In the genomic region with DNA sequence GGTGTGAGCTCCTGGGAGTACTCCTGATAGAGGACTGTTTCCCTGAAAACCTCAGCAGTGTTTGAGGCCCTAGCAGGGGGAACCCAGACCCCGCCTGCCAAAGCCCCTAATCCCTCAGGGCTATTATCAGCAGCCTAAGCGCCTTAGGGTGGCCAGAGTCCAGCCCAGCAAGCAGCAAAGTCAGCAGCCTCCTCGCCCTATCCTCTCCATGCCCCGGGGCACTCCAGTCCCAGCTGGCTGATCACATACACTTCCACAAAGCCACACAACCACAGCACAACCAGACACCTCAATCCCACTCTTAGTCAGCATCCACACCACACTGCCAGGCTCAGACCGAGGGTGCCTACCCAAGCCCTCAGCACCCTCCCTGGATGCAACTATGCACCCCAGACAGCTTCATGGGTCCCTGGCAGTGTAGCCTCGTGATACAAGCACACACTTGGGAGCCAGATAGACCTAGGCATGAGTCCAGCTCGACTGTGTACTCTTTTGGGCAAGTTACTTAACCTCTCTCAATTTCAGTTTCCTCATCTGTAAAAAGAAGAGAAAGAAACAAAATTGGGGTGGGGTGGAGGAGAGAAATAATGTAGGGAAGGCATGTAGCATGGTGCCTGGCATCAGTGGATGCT, we compare ENCODE assay signal across 14 cellular contexts. TPM values are rescaled to one million over a fixed set of nuclear protein-coding genes. Genes with fewer than 3 reads are reported as not detected.
A peak's percentile ranks its signal among the peaks of the same experiment; 100 is the strongest.
DNase-seq lines count a peak whose midpoint lies in the region; ATAC-seq, FAIRE-seq and TF ChIP-seq lines count a peak whose summit lies in the region.
"Had no signal": no experiment of that assay in that cellular context is flagged by ENCODE, and none has a peak within 500 bp of the region (broad histone marks: within the 10 kb centered on the region; RNA-seq: fewer than 3 reads in every experiment).

No MANE protein-coding gene starts in this region.

- H3K27me3 ChIP-seq in breast epithelium (no peaks in the 10 kb centered on the region), PC-9 (ENCODE audit: insufficient read depth, low read depth) (no peaks in the 10 kb centered on the region), hepatocyte (no peaks in the 10 kb centered on the region), upper lobe of right lung (no peaks in the 10 kb centered on the region)

- BruUV-seq in MCF 10A (replicated peaks; lab: Mats Ljungman, UMichigan) = no TSS peak
- no TSS peak for BruUV-seq in PC-9 (replicated peaks; lab: Mats Ljungman, UMichigan)

- intact Hi-C loops in MCF 10A (cut with micrococcal nuclease) (loop anchor here (10.0 kb wide), 2 partner anchors 136 to 436 kb away; a partner anchor contains a TSS), breast epithelium (cut with DNase I; ENCODE audit: low total_unique reads) (loop anchor here (5.0 to 10.0 kb wide), 2 partner anchors 69 to 256 kb away; a partner anchor contains a TSS), PC-9 (cut with micrococcal nuclease; ENCODE audit: unreplicated experiment) (no loop called here), upper lobe of right lung (cut with DNase I) (loop anchor here (5.0 kb wide), 1 partner anchor 69 kb away; no protein-coding TSS in a partner anchor)

- no peak for TF ChIP-seq POLR2A in breast epithelium (IDR thresholded peaks at IDR 0.05)

- peak; percentile 2 for ATAC-seq in upper lobe of right lung

- peak overlapping the region; percentile 13 for H3K27ac Mint-ChIP-seq in MCF 10A (ENCODE audit: low read depth, unreplicated experiment)

- H3K27me3 Mint-ChIP-seq in MCF 10A (ENCODE audit: insufficient read depth, unreplicated experiment) = no peaks in the 10 kb centered on the region

- H3K36me3 ChIP-seq in breast epithelium = no peaks in the 10 kb centered on the region
- H3K36me3 ChIP-seq in PC-9 (ENCODE audit: low read depth) = 0 out of 2 replicates have a peak, but pooled peaks cover 4% of the 10 kb centered on the region
- no peaks in the 10 kb centered on the region for H3K36me3 ChIP-seq in hepatocyte (replicated peaks; ENCODE audit: insufficient read depth, low read depth)
- no peaks in the 10 kb centered on the region for H3K36me3 ChIP-seq in upper lobe of right lung

- H3K79me2 ChIP-seq in PC-9 (ENCODE audit: low read depth) (peaks cover 2% of the 10 kb centered on the region; the same call in 1 of the 2 replicates), hepatocyte (peaks cover 9% of the 10 kb centered on the region)

- no peak overlapping the region for H2AFZ ChIP-seq in PC-9
- H2AFZ ChIP-seq in hepatocyte = no peak overlapping the region

- no peaks in the 10 kb centered on the region for H3K36me3 Mint-ChIP-seq in MCF 10A (ENCODE audit: insufficient read depth, unreplicated experiment)

- H3K4me3 ChIP-seq in breast epithelium = no peak overlapping the region
- no peak overlapping the region for H3K4me3 ChIP-seq in PC-9
- no peak overlapping the region for H3K4me3 ChIP-seq in hepatocyte
- no peak overlapping the region for H3K4me3 ChIP-seq in upper lobe of right lung

- TF ChIP-seq CTCF in MCF 10A (IDR thresholded peaks at IDR 0.05; ENCODE audit: unreplicated experiment) = no peak
- no peak for TF ChIP-seq CTCF in breast epithelium (IDR thresholded peaks at IDR 0.05)
- TF ChIP-seq CTCF in PC-9 (conservative IDR thresholded peaks at IDR 0.05) = no peak
- no peak for TF ChIP-seq CTCF in hepatocyte (IDR thresholded peaks at IDR 0.05; ENCODE audit: poor library complexity)
- TF ChIP-seq CTCF in upper lobe of right lung (IDR thresholded peaks at IDR 0.05) = no peak
- no peak for TF ChIP-seq CTCF in GM20000 (IDR thresholded peaks at IDR 0.05; ENCODE audit: extremely low read depth, missing control alignments)

- peaks cover 12% of the 10 kb centered on the region; the same call in 1 of the 2 replicates for H3F3A ChIP-seq in PC-9 (ENCODE audit: insufficient read depth, low read depth)

- no peaks in the 10 kb centered on the region for H3K9me3 Mint-ChIP-seq in MCF 10A (ENCODE audit: unreplicated experiment)
- H3K9me3 Mint-ChIP-seq: neural crest cell had no signal

- H3K4me2 ChIP-seq in PC-9 (peak overlapping the region; percentile 86), hepatocyte (peak overlapping the region; percentile 59)

- H3K4me1 ChIP-seq in breast epithelium = peaks cover 0 to 6% of the 10 kb centered on the region in 2 donors
- peaks cover 32% of the 10 kb centered on the region for H3K4me1 ChIP-seq in PC-9 (replicated peaks; ENCODE audit: insufficient read depth)
- peaks cover 55% of the 10 kb centered on the region for H3K4me1 ChIP-seq in hepatocyte (ENCODE audit: insufficient read depth)
- H3K4me1 ChIP-seq in upper lobe of right lung = peaks cover 6% of the 10 kb centered on the region

- H3K27ac ChIP-seq in breast epithelium = no peak overlapping the region
- no peak overlapping the region for H3K27ac ChIP-seq in PC-9
- H3K27ac ChIP-seq in hepatocyte = peak overlapping the region; percentile 92
- no peak overlapping the region for H3K27ac ChIP-seq in upper lobe of right lung

- CTCF ChIA-PET in MCF 10A (lab: Yijun Ruan, JAX) (interaction anchor here (0.6 to 52.4 kb wide), 21 partner anchors 12 to 777 kb away, joined by 3 to 1675 read pairs (median 5); a partner anchor contains a TSS), PC-9 (lab: Charles Lee) (interaction anchor here (2.1 kb wide), 1 partner anchor 68 kb away, joined by 12 read pairs; no protein-coding TSS in a partner anchor)

- H3K4me3 Mint-ChIP-seq in MCF 10A (ENCODE audit: unreplicated experiment) = no peak overlapping the region
- H3K4me3 Mint-ChIP-seq: neural crest cell had no signal

- 68% methylated on average over 5 of the region's 7 CpGs for WGBS in hepatocyte (ENCODE audit: low lambda C conversion rate, missing lambda C conversion rate)

- H4K20me1 ChIP-seq in PC-9 (ENCODE audit: insufficient read depth) (no peaks in the 10 kb centered on the region), hepatocyte (ENCODE audit: insufficient read depth, poor library complexity, severe bottlenecking) (no peaks in the 10 kb centered on the region)

- FAIRE-seq in HTR-8/SVneo (lab: Jason Lieb, UNC) = no peak

- POLR2A ChIA-PET in MCF 10A (lab: Yijun Ruan, JAX) = interaction anchor here (0.7 to 4.4 kb wide), 9 partner anchors 10 to 94 kb away, joined by 3 to 38 read pairs (median 4); a partner anchor contains a TSS
- POLR2A ChIA-PET in PC-9 (lab: Charles Lee; ENCODE audit: unreplicated experiment) = no interaction called here

- H3K9me3 ChIP-seq in breast epithelium = no peaks in the 10 kb centered on the region
- no peaks in the 10 kb centered on the region for H3K9me3 ChIP-seq in PC-9 (ENCODE audit: insufficient read depth, low read depth)
- H3K9me3 ChIP-seq in hepatocyte (ENCODE audit: low read depth) = no peaks in the 10 kb centered on the region
- H3K9me3 ChIP-seq in upper lobe of right lung = no peaks in the 10 kb centered on the region

- H3K9me2 ChIP-seq in PC-9 (ENCODE audit: insufficient read depth) = no peaks in the 10 kb centered on the region
- H3K9me2 ChIP-seq in hepatocyte (replicated peaks; ENCODE audit: insufficient read depth) = no peaks in the 10 kb centered on the region

- H3K4me1 Mint-ChIP-seq in MCF 10A (ENCODE audit: insufficient read depth, unreplicated experiment) = peaks cover 15% of the 10 kb centered on the region

- DNase-seq in MCF 10A (ENCODE audit: unreplicated experiment) = no peak
- DNase-seq in breast epithelium (ENCODE audit: low spot score in 2 of 2) = no peak
- DNase-seq in PC-9 = no peak
- peak; percentile 67 for DNase-seq in hepatocyte (ENCODE audit: low spot score)
- no peak for DNase-seq in upper lobe of right lung
- DNase-seq in HTR-8/SVneo (ENCODE audit: insufficient read length, low spot score) = no peak
- no peak for DNase-seq in GM20000 (ENCODE audit: low spot score)
- DNase-seq in 8988T = no peak
- DNase-seq: activated CD8-positive, alpha-beta memory T cell treated with anti-CD3 and anti-CD28 coated beads, Interleukin-2, amount 50 U/mL, for 4 hours; amniotic stem cell; GF-D8; NCI-H1930; stimulated activated CD8-positive, alpha-beta memory T cell treated with anti-CD3 and anti-CD28 coated beads, Interleukin-4, amount 100 ng/mL, for 48 hours had no signal

RNA-seq across cellular contexts. Expression of a gene that starts 7.1 kb away (rescaled TPM):
- total RNA-seq in MCF 10A (2022) = 0.25 and 0.44 TPM in 2 replicates
- 1 to 10 TPM in 2 of 3 donors, not detected in 1; 5.9 to 8.0 TPM for total RNA-seq in breast epithelium
- 22.9 and 23.4 TPM in 2 replicates for total RNA-seq in PC-9 (2021)
- 5.3 and 8.2 TPM in 2 replicates for total RNA-seq in hepatocyte
- 22.5 and 25.4 TPM in 2 replicates for polyA plus RNA-seq in hepatocyte
- total RNA-seq in upper lobe of right lung = 2.2 TPM

RNA-seq across cellular contexts. Expression of a gene that starts 13.0 kb away (rescaled TPM):
- total RNA-seq in MCF 10A (2022) = 464 and 483 TPM in 2 replicates
- total RNA-seq in breast epithelium = 100 to 1,000 TPM; 195 to 259 (median 231) TPM
- 473 and 481 TPM in 2 replicates for total RNA-seq in PC-9 (2021)
- total RNA-seq in hepatocyte = 122 and 124 TPM in 2 replicates
- 284 and 292 TPM in 2 replicates for polyA plus RNA-seq in hepatocyte
- total RNA-seq in upper lobe of right lung = 435 TPM

RNA-seq across cellular contexts. Expression of a gene that starts 15.7 kb away (rescaled TPM):
- total RNA-seq in MCF 10A (2022) (not detected in 2 replicates), breast epithelium (not detected), PC-9 (2021) (0.58 and 0.94 TPM in 2 replicates), hepatocyte (not detected in 2 replicates), upper lobe of right lung (not detected)
- not detected in 2 replicates for polyA plus RNA-seq in hepatocyte
- total RNA-seq: neural crest cell had no signal

RNA-seq across cellular contexts. Expression of a gene that starts 38.4 kb away (rescaled TPM):
- total RNA-seq in MCF 10A (2022) = 0.32 and 0.40 TPM in 2 replicates
- total RNA-seq in breast epithelium = 1 to 10 TPM in 2 of 3 donors, under 1 TPM in 1; 0.80 to 2.6 (median 2.6) TPM
- total RNA-seq in PC-9 (2021) = 8.2 and 9.3 TPM in 2 replicates
- 0.43 TPM in 1 of 2 replicates, not detected in the other for total RNA-seq in hepatocyte
- polyA plus RNA-seq in hepatocyte = not detected in 2 replicates
- 1.9 TPM for total RNA-seq in upper lobe of right lung
- total RNA-seq: neural crest cell had no signal
